ENCODE assay signal across 1 cellular context in the genomic region with DNA sequence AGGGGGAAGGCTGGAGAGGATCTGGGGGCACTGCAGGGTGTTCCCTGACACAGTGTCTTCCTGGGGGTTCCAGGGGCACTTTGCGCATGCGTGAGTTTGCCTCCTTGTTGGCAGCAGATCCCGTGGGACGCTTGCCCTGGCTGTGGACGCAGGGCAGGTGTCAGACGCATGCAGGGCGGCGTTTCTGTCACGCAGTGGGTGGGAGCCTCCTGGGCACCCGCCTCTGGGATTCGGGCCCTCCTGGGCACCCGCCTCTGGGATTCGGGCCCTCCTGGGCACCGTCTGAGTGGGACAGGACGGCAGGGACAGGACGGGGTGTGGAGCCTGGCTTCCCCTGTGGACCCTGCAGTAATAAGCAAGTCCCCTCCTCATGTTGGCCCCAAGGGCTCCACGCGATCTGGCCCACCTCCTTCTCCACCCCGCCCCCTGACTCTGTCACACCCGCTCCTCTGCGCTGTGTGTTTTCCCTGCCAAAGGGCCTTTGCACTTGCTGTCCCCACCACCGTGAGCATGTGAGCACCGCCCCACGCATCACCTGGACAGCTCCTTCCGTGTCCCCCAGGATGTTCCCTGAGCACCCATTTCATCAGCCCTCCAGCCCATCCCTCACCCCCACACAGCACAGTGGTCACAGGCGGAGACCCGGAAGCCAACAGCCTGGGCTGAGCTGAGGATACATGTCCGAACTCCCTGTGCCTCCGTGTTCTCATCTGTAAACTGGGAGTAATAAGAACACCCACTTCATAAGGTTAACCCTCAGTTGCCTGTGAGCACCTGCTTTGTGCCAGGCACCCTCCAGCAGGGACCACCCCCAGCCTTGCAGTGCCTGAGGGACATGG.
TF ChIP-seq lines count a peak whose summit lies in the region.

No MANE protein-coding gene starts in this region.

TF ChIP-seq in SK-N-SH treated with all-trans-retinoic acid at 6 μM for 48 hours, 23 proteins besides CTCF, POLR2A, EP300 and RAD21 (continued from another document):
- TF ChIP-seq, protein P1, sequence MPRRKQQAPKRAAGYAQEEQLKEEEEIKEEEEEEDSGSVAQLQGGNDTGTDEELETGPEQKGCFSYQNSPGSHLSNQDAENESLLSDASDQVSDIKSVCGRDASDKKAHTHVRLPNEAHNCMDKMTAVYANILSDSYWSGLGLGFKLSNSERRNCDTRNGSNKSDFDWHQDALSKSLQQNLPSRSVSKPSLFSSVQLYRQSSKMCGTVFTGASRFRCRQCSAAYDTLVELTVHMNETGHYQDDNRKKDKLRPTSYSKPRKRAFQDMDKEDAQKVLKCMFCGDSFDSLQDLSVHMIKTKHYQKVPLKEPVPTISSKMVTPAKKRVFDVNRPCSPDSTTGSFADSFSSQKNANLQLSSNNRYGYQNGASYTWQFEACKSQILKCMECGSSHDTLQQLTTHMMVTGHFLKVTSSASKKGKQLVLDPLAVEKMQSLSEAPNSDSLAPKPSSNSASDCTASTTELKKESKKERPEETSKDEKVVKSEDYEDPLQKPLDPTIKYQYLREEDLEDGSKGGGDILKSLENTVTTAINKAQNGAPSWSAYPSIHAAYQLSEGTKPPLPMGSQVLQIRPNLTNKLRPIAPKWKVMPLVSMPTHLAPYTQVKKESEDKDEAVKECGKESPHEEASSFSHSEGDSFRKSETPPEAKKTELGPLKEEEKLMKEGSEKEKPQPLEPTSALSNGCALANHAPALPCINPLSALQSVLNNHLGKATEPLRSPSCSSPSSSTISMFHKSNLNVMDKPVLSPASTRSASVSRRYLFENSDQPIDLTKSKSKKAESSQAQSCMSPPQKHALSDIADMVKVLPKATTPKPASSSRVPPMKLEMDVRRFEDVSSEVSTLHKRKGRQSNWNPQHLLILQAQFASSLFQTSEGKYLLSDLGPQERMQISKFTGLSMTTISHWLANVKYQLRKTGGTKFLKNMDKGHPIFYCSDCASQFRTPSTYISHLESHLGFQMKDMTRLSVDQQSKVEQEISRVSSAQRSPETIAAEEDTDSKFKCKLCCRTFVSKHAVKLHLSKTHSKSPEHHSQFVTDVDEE (CRISPR knock-in tag; IDR thresholded peaks at IDR 0.05) = no peak
- no peak for TF ChIP-seq ZNF565 (CRISPR knock-in tag; conservative IDR thresholded peaks at IDR 0.05; ENCODE audit: low read depth)
- TF ChIP-seq, protein P2, sequence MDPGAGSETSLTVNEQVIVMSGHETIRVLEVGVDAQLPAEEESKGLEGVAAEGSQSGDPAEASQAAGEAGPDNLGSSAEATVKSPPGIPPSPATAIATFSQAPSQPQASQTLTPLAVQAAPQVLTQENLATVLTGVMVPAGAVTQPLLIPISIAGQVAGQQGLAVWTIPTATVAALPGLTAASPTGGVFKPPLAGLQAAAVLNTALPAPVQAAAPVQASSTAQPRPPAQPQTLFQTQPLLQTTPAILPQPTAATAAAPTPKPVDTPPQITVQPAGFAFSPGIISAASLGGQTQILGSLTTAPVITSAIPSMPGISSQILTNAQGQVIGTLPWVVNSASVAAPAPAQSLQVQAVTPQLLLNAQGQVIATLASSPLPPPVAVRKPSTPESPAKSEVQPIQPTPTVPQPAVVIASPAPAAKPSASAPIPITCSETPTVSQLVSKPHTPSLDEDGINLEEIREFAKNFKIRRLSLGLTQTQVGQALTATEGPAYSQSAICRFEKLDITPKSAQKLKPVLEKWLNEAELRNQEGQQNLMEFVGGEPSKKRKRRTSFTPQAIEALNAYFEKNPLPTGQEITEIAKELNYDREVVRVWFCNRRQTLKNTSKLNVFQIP (CRISPR knock-in tag; IDR thresholded peaks at IDR 0.05; ENCODE audit: borderline replicate concordance, low read depth) = no peak
- TF ChIP-seq ZNF70 (CRISPR knock-in tag; IDR thresholded peaks at IDR 0.05) = no peak
- TF ChIP-seq CSDC2 (CRISPR knock-in tag; IDR thresholded peaks at IDR 0.05) = no peak
- TF ChIP-seq GLIS3 (CRISPR knock-in tag; IDR thresholded peaks at IDR 0.05) = no peak
- TF ChIP-seq ARNTL (CRISPR knock-in tag; IDR thresholded peaks at IDR 0.05; ENCODE audit: borderline replicate concordance, low read depth) = no peak
- no peak for TF ChIP-seq ESRRG (CRISPR knock-in tag; IDR thresholded peaks at IDR 0.05)
- TF ChIP-seq ZFP30 (CRISPR knock-in tag; IDR thresholded peaks at IDR 0.05) = no peak
- no peak for TF ChIP-seq RARB (CRISPR knock-in tag; IDR thresholded peaks at IDR 0.05)
- TF ChIP-seq BACH2 (CRISPR knock-in tag; IDR thresholded peaks at IDR 0.05; ENCODE audit: borderline replicate concordance) = no peak
- TF ChIP-seq ISL1 (CRISPR knock-in tag; IDR thresholded peaks at IDR 0.05) = no peak
